29 cellular contexts compared by ENCODE assay signal in genomic region chr13:25990801-25991200, GRCh38.
DNase-seq lines count a peak whose midpoint lies in the region; ATAC-seq lines count a peak whose summit lies in the region.
"Had no signal": no experiment of that assay in that cellular context is flagged by ENCODE, and none has a peak within 500 bp of the region (broad histone marks: within the 10 kb centered on the region; RNA-seq: fewer than 3 reads in every experiment).

No MANE protein-coding gene starts in this region.

- no peak overlapping the region for H3K9ac ChIP-seq in mesendoderm (ENCODE audit: low read length)

- H3K56ac ChIP-seq in mesendoderm (ENCODE audit: low read length): no peak overlapping the region

- no peak overlapping the region for H3K4me2 ChIP-seq in mesendoderm (ENCODE audit: low read length)
- H3K4me2 ChIP-seq: A549 had no signal

- H3K23ac ChIP-seq in mesendoderm (ENCODE audit: low read length): no peak overlapping the region

- no peaks in the 10 kb centered on the region for H3K79me1 ChIP-seq in mesendoderm (ENCODE audit: low read length)

- no peak overlapping the region for H2BK15ac ChIP-seq in mesendoderm (replicated peaks; ENCODE audit: low read depth)

- H2AK5ac ChIP-seq in mesendoderm (ENCODE audit: low read length): no peak overlapping the region

- H4K5ac ChIP-seq in mesendoderm (ENCODE audit: low read length): no peak overlapping the region

- H3K79me2 ChIP-seq in mesendoderm (ENCODE audit: control insufficient read depth, insufficient read depth, low read length): no peaks in the 10 kb centered on the region

- DNase-seq in AG20443 (ENCODE audit: low spot score) (peak; percentile 46), NCI-H226 (peak; percentile 43), dedifferentiated amniotic fluid mesenchymal stem cell (ENCODE audit: extremely low spot score) (peak; percentile 41), mesendoderm (peak; percentile 62), foreskin melanocyte (no peak)
- no peak for DNase-seq in stimulated activated CD4-positive, alpha-beta T cell treated with anti-CD3 and anti-CD28 coated beads, Interleukin-2, amount 100 ng/mL, for 24 hours
- DNase-seq: activated B cell treated with CpG ODN at 0.5 μM for 24 hours; activated CD4-positive, alpha-beta T cell treated with anti-CD3 and anti-CD28 coated beads, Interleukin-2, amount 50 U/mL, for 4 hours; activated naive CD4-positive, alpha-beta T cell treated with anti-CD3 and anti-CD28 coated beads, Interleukin-2, amount 10 ng/mL, durations not matched to agents 7 days and 5 days; caudate nucleus; CD8-positive, alpha-beta memory T cell; dorsolateral prefrontal cortex; GF-D8; IMR-90; kidney glomerular epithelial cell; NCI-H1048; NCI-H1694; NCI-H2171; psoas muscle; SIG-M5; sigmoid colon; stimulated activated naive B cell treated with anti-CD40 and anti-IgM and Interleukin-4, amounts not matched to agents 10 μg/mL and 1 μg/mL and 100 μg/mL, for 72 hours; SW 1271; T1000; uterus had no signal

- H2BK120ac ChIP-seq in mesendoderm (ENCODE audit: low read depth, low read length): no peak overlapping the region

- H3K4ac ChIP-seq in mesendoderm (ENCODE audit: low read depth, low read length): no peak overlapping the region

- no peaks in the 10 kb centered on the region for H3K4me1 ChIP-seq in mesendoderm (ENCODE audit: control insufficient read depth, low read depth, low read length)
- H3K4me1 ChIP-seq: A549, psoas muscle, sigmoid colon, uterus had no signal

- no peak overlapping the region for H2BK5ac ChIP-seq in mesendoderm (ENCODE audit: low read length)

- ATAC-seq in HG02970 (IDR thresholded peaks at IDR 0.05; ENCODE audit: low FRiP score, unreplicated experiment) (no peak), GM21786 (IDR thresholded peaks at IDR 0.05; ENCODE audit: unreplicated experiment) (no peak)
- ATAC-seq: A549; Panc1; stimulated activated naive B cell treated with anti-CD40 and anti-IgM and Interleukin-4, amounts not matched to agents 10 μg/mL and 1 μg/mL and 100 μg/mL, for 72 hours had no signal

- no peak overlapping the region for H4K8ac ChIP-seq in mesendoderm (ENCODE audit: low read depth, low read length)

- H3K18ac ChIP-seq in mesendoderm (ENCODE audit: low read length): no peak overlapping the region

- no peaks in the 10 kb centered on the region for H3K36me3 ChIP-seq in mesendoderm (ENCODE audit: control insufficient read depth, insufficient read depth, low read length)
- H3K36me3 ChIP-seq: sigmoid colon, uterus had no signal

- no peak overlapping the region for H3K27ac ChIP-seq in mesendoderm (ENCODE audit: low read depth, low read length)
- H3K27ac ChIP-seq: A549, dorsolateral prefrontal cortex, psoas muscle, sigmoid colon, uterus had no signal

- WGBS in mesendoderm (ENCODE audit: extremely low coverage, insufficient coverage, low lambda C conversion rate): no CpG with 5 or more reads among the region's 10 CpGs

- no peaks in the 10 kb centered on the region for H3K27me3 ChIP-seq in mesendoderm (ENCODE audit: insufficient read depth, low read length, poor library complexity)
- H3K27me3 ChIP-seq: dorsolateral prefrontal cortex, uterus had no signal

- H3K4me3 ChIP-seq in mesendoderm (ENCODE audit: low read length): no peak overlapping the region
- H3K4me3 ChIP-seq: A549, dorsolateral prefrontal cortex, psoas muscle, sigmoid colon, uterus had no signal

Comparison
In these comparisons a context has a peak if more than half of its experiments do, and no peak if none do; other contexts are left out.
1. DNase-seq: peak in AG20443 (single experiment), NCI-H226 (single experiment), dedifferentiated amniotic fluid mesenchymal stem cell (single experiment) and mesendoderm (single experiment); none in foreskin melanocyte (single experiment) and stimulated activated CD4-positive, alpha-beta T cell treated with anti-CD3 and anti-CD28 coated beads, Interleukin-2, amount 100 ng/mL, for 24 hours (0 of 2).